8 cellular contexts compared by ENCODE assay signal in the genomic region with DNA sequence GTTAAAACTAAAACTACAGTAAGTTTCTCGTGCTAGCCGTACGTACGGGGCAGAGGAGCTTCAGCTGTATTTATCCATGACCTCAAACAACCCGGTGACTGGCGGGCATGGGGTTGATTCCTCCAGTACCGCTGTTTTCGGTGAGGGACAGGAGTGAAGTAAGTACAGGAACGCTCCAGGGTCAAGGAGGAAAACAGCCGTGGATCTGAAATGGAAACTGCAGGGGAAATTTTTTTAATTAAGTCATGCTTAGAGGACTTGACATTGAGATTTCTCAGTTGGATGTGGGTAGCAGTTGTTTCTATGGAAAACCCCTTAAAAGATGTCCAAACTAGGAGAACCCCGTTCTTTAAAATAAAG. TPM values are rescaled to one million over a fixed set of nuclear protein-coding genes. Genes with fewer than 3 reads are reported as not detected.
DNase-seq lines count a peak whose midpoint lies in the region; ATAC-seq and TF ChIP-seq lines count a peak whose summit lies in the region.

No MANE protein-coding gene starts in this region.

- DNase-seq in NAMALWA (ENCODE audit: low spot score) (peak; percentile 16), choroid plexus epithelial cell (ENCODE audit: low read depth) (peak; percentile 40), NCI-H2029 treated with DMSO at 0.1 percent for 48 hours (lab: John Stamatoyannopoulos, UW) (no peak), SW480 (ENCODE audit: low spot score) (no peak), NCI-H510A (lab: John Stamatoyannopoulos, UW) (no peak)

- peak overlapping the region; percentile 89 for H3K9ac ChIP-seq in ES-I3 (ENCODE audit: low read depth, low read length)

- no peaks in the 10 kb centered on the region for H3K9me3 ChIP-seq in ES-I3 (ENCODE audit: control insufficient read depth, insufficient read depth, low read length)
- no peaks in the 10 kb centered on the region for H3K9me3 ChIP-seq in mononuclear cell (ENCODE audit: low read depth, low read length)

- H3K27me3 ChIP-seq in mononuclear cell (ENCODE audit: insufficient read depth, low read length): peaks cover 5% of the 10 kb centered on the region

- ATAC-seq in GM18502 (IDR thresholded peaks at IDR 0.05; ENCODE audit: poor library complexity, unreplicated experiment): no peak

- H3K4me1 ChIP-seq in ES-I3 (ENCODE audit: insufficient read depth, low read length) (peaks cover 28% of the 10 kb centered on the region), mononuclear cell (ENCODE audit: insufficient read depth, low read length) (peaks cover 46% of the 10 kb centered on the region)

- TF ChIP-seq CTCF in choroid plexus epithelial cell (conservative IDR thresholded peaks at IDR 0.05; ENCODE audit: low read depth, low read length): no peak

- H3K4me3 ChIP-seq in choroid plexus epithelial cell (ENCODE audit: low read depth, low read length) (peak overlapping the region; percentile 84), mononuclear cell (ENCODE audit: low read length) (peak overlapping the region; percentile 76)

- peaks cover 5% of the 10 kb centered on the region for H3K36me3 ChIP-seq in ES-I3 (ENCODE audit: insufficient read depth, low read length)

RNA-seq across cellular contexts. Expression of a gene that starts 1.2 kb away (rescaled TPM):
- total RNA-seq in mononuclear cell: 35.7 TPM

Comparison
In these comparisons a context has a peak if more than half of its experiments do, and no peak if none do; other contexts are left out.
1. DNase-seq: peak in NAMALWA (single experiment) and choroid plexus epithelial cell (single experiment); none in NCI-H2029 treated with DMSO at 0.1 percent for 48 hours (single experiment), SW480 (single experiment) and NCI-H510A (single experiment).